ENCODE assay signal across 2 cellular contexts in the genomic region with DNA sequence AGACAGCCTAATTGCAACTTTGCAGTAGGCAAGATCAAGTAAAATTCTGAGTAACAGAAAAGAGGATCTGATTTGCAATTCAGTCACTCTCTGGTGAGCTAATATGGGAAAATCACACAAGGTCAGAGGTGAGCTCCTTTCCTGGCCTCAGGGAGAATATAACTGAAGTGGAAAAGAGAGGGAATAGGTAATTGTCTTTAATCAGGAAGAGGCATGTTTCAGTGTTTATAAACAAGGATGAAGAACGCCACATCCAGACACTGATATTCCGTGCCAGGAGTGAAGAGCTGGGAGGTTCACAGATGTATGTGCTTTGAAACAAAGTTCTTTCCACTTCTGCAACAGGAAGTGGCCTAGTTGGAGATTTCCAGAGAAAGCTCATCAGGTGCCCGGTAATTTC.
TF ChIP-seq lines count a peak whose summit lies in the region.

No MANE protein-coding gene starts in this region.

TF ChIP-seq in HEK293, 187 proteins besides CTCF, POLR2A, EP300 and RAD21:
- 0 out of 2 replicates have a peak, but pooled peaks have one; percentile 18 for TF ChIP-seq TRIM28 (IDR thresholded peaks at IDR 0.05; ENCODE audit: borderline replicate concordance, low read length)
- TF ChIP-seq, protein P1, sequence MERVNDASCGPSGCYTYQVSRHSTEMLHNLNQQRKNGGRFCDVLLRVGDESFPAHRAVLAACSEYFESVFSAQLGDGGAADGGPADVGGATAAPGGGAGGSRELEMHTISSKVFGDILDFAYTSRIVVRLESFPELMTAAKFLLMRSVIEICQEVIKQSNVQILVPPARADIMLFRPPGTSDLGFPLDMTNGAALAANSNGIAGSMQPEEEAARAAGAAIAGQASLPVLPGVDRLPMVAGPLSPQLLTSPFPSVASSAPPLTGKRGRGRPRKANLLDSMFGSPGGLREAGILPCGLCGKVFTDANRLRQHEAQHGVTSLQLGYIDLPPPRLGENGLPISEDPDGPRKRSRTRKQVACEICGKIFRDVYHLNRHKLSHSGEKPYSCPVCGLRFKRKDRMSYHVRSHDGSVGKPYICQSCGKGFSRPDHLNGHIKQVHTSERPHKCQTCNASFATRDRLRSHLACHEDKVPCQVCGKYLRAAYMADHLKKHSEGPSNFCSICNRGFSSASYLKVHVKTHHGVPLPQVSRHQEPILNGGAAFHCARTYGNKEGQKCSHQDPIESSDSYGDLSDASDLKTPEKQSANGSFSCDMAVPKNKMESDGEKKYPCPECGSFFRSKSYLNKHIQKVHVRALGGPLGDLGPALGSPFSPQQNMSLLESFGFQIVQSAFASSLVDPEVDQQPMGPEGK (tag by site-specific recombination; IDR thresholded peaks at IDR 0.05) = no peak
TF ChIP-seq in HEK293: peak in this region for 1.

TF ChIP-seq in H1, 55 proteins besides CTCF, POLR2A, EP300 and RAD21:
- no peak for TF ChIP-seq POU5F1 (IDR thresholded peaks at IDR 0.05; ENCODE audit: low read depth, low read length)
- no peak for TF ChIP-seq RBBP5 (IDR thresholded peaks at IDR 0.05; ENCODE audit: borderline replicate concordance, low read depth, low read length)
- no peak for TF ChIP-seq RXRA (IDR thresholded peaks at IDR 0.05; ENCODE audit: insufficient read depth, low read depth, low read length)
- no peak for TF ChIP-seq EGR1 (IDR thresholded peaks at IDR 0.05; ENCODE audit: borderline replicate concordance, low read depth, low read length)
- TF ChIP-seq, protein P2, sequence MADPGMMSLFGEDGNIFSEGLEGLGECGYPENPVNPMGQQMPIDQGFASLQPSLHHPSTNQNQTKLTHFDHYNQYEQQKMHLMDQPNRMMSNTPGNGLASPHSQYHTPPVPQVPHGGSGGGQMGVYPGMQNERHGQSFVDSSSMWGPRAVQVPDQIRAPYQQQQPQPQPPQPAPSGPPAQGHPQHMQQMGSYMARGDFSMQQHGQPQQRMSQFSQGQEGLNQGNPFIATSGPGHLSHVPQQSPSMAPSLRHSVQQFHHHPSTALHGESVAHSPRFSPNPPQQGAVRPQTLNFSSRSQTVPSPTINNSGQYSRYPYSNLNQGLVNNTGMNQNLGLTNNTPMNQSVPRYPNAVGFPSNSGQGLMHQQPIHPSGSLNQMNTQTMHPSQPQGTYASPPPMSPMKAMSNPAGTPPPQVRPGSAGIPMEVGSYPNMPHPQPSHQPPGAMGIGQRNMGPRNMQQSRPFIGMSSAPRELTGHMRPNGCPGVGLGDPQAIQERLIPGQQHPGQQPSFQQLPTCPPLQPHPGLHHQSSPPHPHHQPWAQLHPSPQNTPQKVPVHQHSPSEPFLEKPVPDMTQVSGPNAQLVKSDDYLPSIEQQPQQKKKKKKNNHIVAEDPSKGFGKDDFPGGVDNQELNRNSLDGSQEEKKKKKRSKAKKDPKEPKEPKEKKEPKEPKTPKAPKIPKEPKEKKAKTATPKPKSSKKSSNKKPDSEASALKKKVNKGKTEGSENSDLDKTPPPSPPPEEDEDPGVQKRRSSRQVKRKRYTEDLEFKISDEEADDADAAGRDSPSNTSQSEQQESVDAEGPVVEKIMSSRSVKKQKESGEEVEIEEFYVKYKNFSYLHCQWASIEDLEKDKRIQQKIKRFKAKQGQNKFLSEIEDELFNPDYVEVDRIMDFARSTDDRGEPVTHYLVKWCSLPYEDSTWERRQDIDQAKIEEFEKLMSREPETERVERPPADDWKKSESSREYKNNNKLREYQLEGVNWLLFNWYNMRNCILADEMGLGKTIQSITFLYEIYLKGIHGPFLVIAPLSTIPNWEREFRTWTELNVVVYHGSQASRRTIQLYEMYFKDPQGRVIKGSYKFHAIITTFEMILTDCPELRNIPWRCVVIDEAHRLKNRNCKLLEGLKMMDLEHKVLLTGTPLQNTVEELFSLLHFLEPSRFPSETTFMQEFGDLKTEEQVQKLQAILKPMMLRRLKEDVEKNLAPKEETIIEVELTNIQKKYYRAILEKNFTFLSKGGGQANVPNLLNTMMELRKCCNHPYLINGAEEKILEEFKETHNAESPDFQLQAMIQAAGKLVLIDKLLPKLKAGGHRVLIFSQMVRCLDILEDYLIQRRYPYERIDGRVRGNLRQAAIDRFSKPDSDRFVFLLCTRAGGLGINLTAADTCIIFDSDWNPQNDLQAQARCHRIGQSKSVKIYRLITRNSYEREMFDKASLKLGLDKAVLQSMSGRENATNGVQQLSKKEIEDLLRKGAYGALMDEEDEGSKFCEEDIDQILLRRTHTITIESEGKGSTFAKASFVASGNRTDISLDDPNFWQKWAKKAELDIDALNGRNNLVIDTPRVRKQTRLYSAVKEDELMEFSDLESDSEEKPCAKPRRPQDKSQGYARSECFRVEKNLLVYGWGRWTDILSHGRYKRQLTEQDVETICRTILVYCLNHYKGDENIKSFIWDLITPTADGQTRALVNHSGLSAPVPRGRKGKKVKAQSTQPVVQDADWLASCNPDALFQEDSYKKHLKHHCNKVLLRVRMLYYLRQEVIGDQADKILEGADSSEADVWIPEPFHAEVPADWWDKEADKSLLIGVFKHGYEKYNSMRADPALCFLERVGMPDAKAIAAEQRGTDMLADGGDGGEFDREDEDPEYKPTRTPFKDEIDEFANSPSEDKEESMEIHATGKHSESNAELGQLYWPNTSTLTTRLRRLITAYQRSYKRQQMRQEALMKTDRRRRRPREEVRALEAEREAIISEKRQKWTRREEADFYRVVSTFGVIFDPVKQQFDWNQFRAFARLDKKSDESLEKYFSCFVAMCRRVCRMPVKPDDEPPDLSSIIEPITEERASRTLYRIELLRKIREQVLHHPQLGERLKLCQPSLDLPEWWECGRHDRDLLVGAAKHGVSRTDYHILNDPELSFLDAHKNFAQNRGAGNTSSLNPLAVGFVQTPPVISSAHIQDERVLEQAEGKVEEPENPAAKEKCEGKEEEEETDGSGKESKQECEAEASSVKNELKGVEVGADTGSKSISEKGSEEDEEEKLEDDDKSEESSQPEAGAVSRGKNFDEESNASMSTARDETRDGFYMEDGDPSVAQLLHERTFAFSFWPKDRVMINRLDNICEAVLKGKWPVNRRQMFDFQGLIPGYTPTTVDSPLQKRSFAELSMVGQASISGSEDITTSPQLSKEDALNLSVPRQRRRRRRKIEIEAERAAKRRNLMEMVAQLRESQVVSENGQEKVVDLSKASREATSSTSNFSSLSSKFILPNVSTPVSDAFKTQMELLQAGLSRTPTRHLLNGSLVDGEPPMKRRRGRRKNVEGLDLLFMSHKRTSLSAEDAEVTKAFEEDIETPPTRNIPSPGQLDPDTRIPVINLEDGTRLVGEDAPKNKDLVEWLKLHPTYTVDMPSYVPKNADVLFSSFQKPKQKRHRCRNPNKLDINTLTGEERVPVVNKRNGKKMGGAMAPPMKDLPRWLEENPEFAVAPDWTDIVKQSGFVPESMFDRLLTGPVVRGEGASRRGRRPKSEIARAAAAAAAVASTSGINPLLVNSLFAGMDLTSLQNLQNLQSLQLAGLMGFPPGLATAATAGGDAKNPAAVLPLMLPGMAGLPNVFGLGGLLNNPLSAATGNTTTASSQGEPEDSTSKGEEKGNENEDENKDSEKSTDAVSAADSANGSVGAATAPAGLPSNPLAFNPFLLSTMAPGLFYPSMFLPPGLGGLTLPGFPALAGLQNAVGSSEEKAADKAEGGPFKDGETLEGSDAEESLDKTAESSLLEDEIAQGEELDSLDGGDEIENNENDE (IDR thresholded peaks at IDR 0.05; ENCODE audit: insufficient replicate concordance, low read length) = no peak
- no peak for TF ChIP-seq GTF2F1 (IDR thresholded peaks at IDR 0.05; ENCODE audit: borderline replicate concordance, low read depth, low read length)
- TF ChIP-seq, protein P3, sequence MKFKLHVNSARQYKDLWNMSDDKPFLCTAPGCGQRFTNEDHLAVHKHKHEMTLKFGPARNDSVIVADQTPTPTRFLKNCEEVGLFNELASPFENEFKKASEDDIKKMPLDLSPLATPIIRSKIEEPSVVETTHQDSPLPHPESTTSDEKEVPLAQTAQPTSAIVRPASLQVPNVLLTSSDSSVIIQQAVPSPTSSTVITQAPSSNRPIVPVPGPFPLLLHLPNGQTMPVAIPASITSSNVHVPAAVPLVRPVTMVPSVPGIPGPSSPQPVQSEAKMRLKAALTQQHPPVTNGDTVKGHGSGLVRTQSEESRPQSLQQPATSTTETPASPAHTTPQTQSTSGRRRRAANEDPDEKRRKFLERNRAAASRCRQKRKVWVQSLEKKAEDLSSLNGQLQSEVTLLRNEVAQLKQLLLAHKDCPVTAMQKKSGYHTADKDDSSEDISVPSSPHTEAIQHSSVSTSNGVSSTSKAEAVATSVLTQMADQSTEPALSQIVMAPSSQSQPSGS (IDR thresholded peaks at IDR 0.05; ENCODE audit: low read length) = no peak
- TF ChIP-seq YY1 (IDR thresholded peaks at IDR 0.05; ENCODE audit: low read depth, low read length) = no peak
- TF ChIP-seq HDAC6 (IDR thresholded peaks at IDR 0.05; ENCODE audit: low read depth, low read length) = no peak
- no peak for TF ChIP-seq KDM4A (IDR thresholded peaks at IDR 0.05; ENCODE audit: low read depth, low read length, severe bottlenecking)
- TF ChIP-seq SP2 (IDR thresholded peaks at IDR 0.05; ENCODE audit: low read length) = no peak
- no peak for TF ChIP-seq FOSL1 (IDR thresholded peaks at IDR 0.05; ENCODE audit: insufficient read depth, low read depth, low read length)
- TF ChIP-seq, protein P4, sequence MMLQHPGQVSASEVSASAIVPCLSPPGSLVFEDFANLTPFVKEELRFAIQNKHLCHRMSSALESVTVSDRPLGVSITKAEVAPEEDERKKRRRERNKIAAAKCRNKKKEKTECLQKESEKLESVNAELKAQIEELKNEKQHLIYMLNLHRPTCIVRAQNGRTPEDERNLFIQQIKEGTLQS (IDR thresholded peaks at IDR 0.05; ENCODE audit: insufficient read depth, low read depth, low read length) = no peak
- TF ChIP-seq SIN3A (conservative IDR thresholded peaks at IDR 0.05 in 1 of 2, IDR thresholded peaks at IDR 0.05 in 1 of 2; ENCODE audit: low read depth in 1 of 2, low read length in 2 of 2) = no peak
- TF ChIP-seq HDAC2 (IDR thresholded peaks at IDR 0.05; ENCODE audit: borderline replicate concordance in 1 of 2, low read depth in 2 of 2, low read length in 2 of 2) = no peak
- TF ChIP-seq SP4 (IDR thresholded peaks at IDR 0.05; ENCODE audit: low read length) = no peak
- TF ChIP-seq CTBP2 (IDR thresholded peaks at IDR 0.05; ENCODE audit: borderline replicate concordance, insufficient read depth, insufficient read length, low read length) = no peak
TF ChIP-seq in H1: peak in this region for 0.
